In genomic region chr12:111406474-111407370, GRCh38 we compare ENCODE assay signal across 1 cellular context.
A peak's percentile ranks its signal among the peaks of the same experiment; 100 is the strongest.
TF ChIP-seq lines count a peak whose summit lies in the region.

No MANE protein-coding gene starts in this region.

TF ChIP-seq in GM12878, 131 proteins besides CTCF, POLR2A, EP300 and RAD21 (continued from another document):
- TF ChIP-seq CEBPZ (IDR thresholded peaks at IDR 0.05; ENCODE audit: low read depth, low read length) = no peak
- TF ChIP-seq PAX5 (IDR thresholded peaks at IDR 0.05; ENCODE audit: borderline replicate concordance, low read depth, low read length) = no peak
- TF ChIP-seq NR2F1 (conservative IDR thresholded peaks at IDR 0.05) = peak; percentile 71
- no peak for TF ChIP-seq RAD51 (IDR thresholded peaks at IDR 0.05)
- TF ChIP-seq SUZ12 (IDR thresholded peaks at IDR 0.05; ENCODE audit: unreplicated experiment) = no peak
- TF ChIP-seq NBN (IDR thresholded peaks at IDR 0.05) = 0 out of 2 replicates have a peak, but pooled peaks have one; percentile 30
- no peak for TF ChIP-seq POLR2AphosphoS2 (IDR thresholded peaks at IDR 0.05; ENCODE audit: low read depth, low read length)
- peak; percentile 82 for TF ChIP-seq IKZF1 (conservative IDR thresholded peaks at IDR 0.05)
- peak; percentile 7; the same call in 1 of the 2 replicates for TF ChIP-seq GATAD2B (conservative IDR thresholded peaks at IDR 0.05; ENCODE audit: low read depth)
- TF ChIP-seq SMAD5 (IDR thresholded peaks at IDR 0.05; ENCODE audit: low read depth) = no peak
- TF ChIP-seq ZNF384 (IDR thresholded peaks at IDR 0.05; ENCODE audit: borderline replicate concordance, low read depth, low read length) = no peak
- TF ChIP-seq TCF3 (IDR thresholded peaks at IDR 0.05; ENCODE audit: borderline replicate concordance, insufficient read depth, low read depth, low read length) = 0 out of 2 replicates have a peak, but pooled peaks have one; percentile 75
- peak in 1 of 2 experiments; percentile 20; a peak in 1 of 3 replicates for TF ChIP-seq EGR1 (IDR thresholded peaks at IDR 0.05; ENCODE audit: borderline replicate concordance in 1 of 2, low read depth in 2 of 2, low read length in 2 of 2)
- TF ChIP-seq IRF3 (IDR thresholded peaks at IDR 0.05) = no peak
- TF ChIP-seq RELB (IDR thresholded peaks at IDR 0.05; ENCODE audit: low read depth) = peak; percentile 64; the same call in 1 of the 2 replicates
- TF ChIP-seq RBBP5 (conservative IDR thresholded peaks at IDR 0.05) = no peak
- TF ChIP-seq TARDBP (IDR thresholded peaks at IDR 0.05; ENCODE audit: borderline replicate concordance) = 0 out of 2 replicates have a peak, but pooled peaks have one; percentile 29
- TF ChIP-seq E2F4 (IDR thresholded peaks at IDR 0.05; ENCODE audit: low read depth, low read length) = no peak
- TF ChIP-seq PKNOX1 (IDR thresholded peaks at IDR 0.05) = 0 out of 2 replicates have a peak, but pooled peaks have one; percentile 6
- TF ChIP-seq NR2C1 (IDR thresholded peaks at IDR 0.05) = peak; percentile 58
- no peak for TF ChIP-seq PML (IDR thresholded peaks at IDR 0.05; ENCODE audit: low read length)
- TF ChIP-seq ESRRA (IDR thresholded peaks at IDR 0.05; ENCODE audit: low read length) = no peak
- no peak for TF ChIP-seq BCL11A (IDR thresholded peaks at IDR 0.05; ENCODE audit: low read depth, low read length)
- TF ChIP-seq ATF7 (IDR thresholded peaks at IDR 0.05; ENCODE audit: low read depth) = no peak; the same call in none of the 2 replicates
- TF ChIP-seq CEBPB (IDR thresholded peaks at IDR 0.05; ENCODE audit: borderline replicate concordance in 1 of 2, low read depth in 2 of 2, low read length in 2 of 2) = no peak
- peak; percentile 68; the same call in 1 of the 2 replicates for TF ChIP-seq SIN3A (IDR thresholded peaks at IDR 0.05; ENCODE audit: low read depth, low read length)
- TF ChIP-seq ZNF24 (IDR thresholded peaks at IDR 0.05) = 0 out of 2 replicates have a peak, but pooled peaks have one; percentile 25
- TF ChIP-seq MLLT1 (IDR thresholded peaks at IDR 0.05) = no peak; the same call in 1 of the 2 replicates
- TF ChIP-seq CBFB (IDR thresholded peaks at IDR 0.05; ENCODE audit: low read depth) = 0 out of 2 replicates have a peak, but pooled peaks have one; percentile 8
- TF ChIP-seq IKZF2 (IDR thresholded peaks at IDR 0.05) = peak; percentile 80 to 85
- TF ChIP-seq ZBTB33 (IDR thresholded peaks at IDR 0.05) = no peak
- TF ChIP-seq MXI1 (IDR thresholded peaks at IDR 0.05; ENCODE audit: low read depth, low read length) = no peak
- TF ChIP-seq BHLHE40 (IDR thresholded peaks at IDR 0.05; ENCODE audit: borderline replicate concordance in 1 of 2, low read depth in 2 of 2, low read length in 1 of 2) = peak in 1 of 2 experiments; percentile 23; a peak in 1 of 4 replicates
- TF ChIP-seq EED (IDR thresholded peaks at IDR 0.05; ENCODE audit: low read depth) = peak; percentile 87
- TF ChIP-seq POU2F2 (IDR thresholded peaks at IDR 0.05; ENCODE audit: borderline replicate concordance, low read depth, low read length) = peak; percentile 2; the same call in 1 of the 3 replicates
- TF ChIP-seq USF2 (IDR thresholded peaks at IDR 0.05; ENCODE audit: borderline replicate concordance, low read depth, low read length) = no peak
- TF ChIP-seq MTA2 (IDR thresholded peaks at IDR 0.05; ENCODE audit: low read depth) = peak; percentile 44; the same call in 1 of the 2 replicates
- TF ChIP-seq SRF (IDR thresholded peaks at IDR 0.05; ENCODE audit: low read depth in 2 of 2, low read length in 2 of 2) = no peak
